In genomic region chr2:166127217-166128155, GRCh38 we compare ENCODE assay signal across 9 cellular contexts. TPM values are rescaled to one million over a fixed set of nuclear protein-coding genes. Genes with fewer than 3 reads are reported as not detected.
A peak's percentile ranks its signal among the peaks of the same experiment; 100 is the strongest.
DNase-seq lines count a peak whose midpoint lies in the region; ATAC-seq and TF ChIP-seq lines count a peak whose summit lies in the region.
"Had no signal": no experiment of that assay in that cellular context is flagged by ENCODE, and none has a peak within 500 bp of the region (broad histone marks: within the 10 kb centered on the region; RNA-seq: fewer than 3 reads in every experiment).

Gene SCN1A, minus strand, starts transcription at chr2:166128020. Its CDS starts 54,399 bp downstream, at chr2:166073621.

- no peaks in the 10 kb centered on the region for H3K9me3 ChIP-seq in breast epithelium
- H3K9me3 ChIP-seq: BLaER1 had no signal

- H3K4me3 ChIP-seq in breast epithelium = no peak within 1 kb of the TSS
- H3K4me3 ChIP-seq: BLaER1 had no signal

- no peak within 1 kb of the TSS for H3K27ac ChIP-seq in breast epithelium
- H3K27ac ChIP-seq: BLaER1 had no signal

- no peaks in the 10 kb centered on the region for H3K36me3 ChIP-seq in breast epithelium
- H3K36me3 ChIP-seq: BLaER1 had no signal

- no peak for TF ChIP-seq POLR2A in breast epithelium (IDR thresholded peaks at IDR 0.05)

- DNase-seq in DMS79 treated with DMSO at 0.1 percent for 48 hours (lab: John Stamatoyannopoulos, UW) (peak; percentile 32), DMS79 (lab: John Stamatoyannopoulos, UW) (no peak), NCI-H526 (lab: John Stamatoyannopoulos, UW) (peak; percentile 40 to 78), breast epithelium (ENCODE audit: low spot score in 2 of 2) (no peak), kidney tubule cell (ENCODE audit: low spot score) (peak; percentile 47), activated gamma-delta T cell (lab: John Stamatoyannopoulos, UW) (no peak)

- no peaks in the 10 kb centered on the region for H3K4me1 ChIP-seq in breast epithelium
- H3K4me1 ChIP-seq: BLaER1 had no signal

- peak in 2 of 3 donors; percentile 39 to 45 for TF ChIP-seq CTCF in breast epithelium (IDR thresholded peaks at IDR 0.05)

- ATAC-seq in HG03342 (IDR thresholded peaks at IDR 0.05; ENCODE audit: unreplicated experiment) (peak; percentile 51), HG03439 (IDR thresholded peaks at IDR 0.05; ENCODE audit: unreplicated experiment) (no peak)

- H3K27me3 ChIP-seq in breast epithelium = no peaks in the 10 kb centered on the region
- H3K27me3 ChIP-seq: BLaER1 had no signal

- intact Hi-C loops in breast epithelium (cut with DNase I; ENCODE audit: low total_unique reads) = no loop called here

RNA-seq across cellular contexts. Expression of gene SCN1A, which starts in this region (rescaled TPM):
- total RNA-seq in breast epithelium = not detected

Comparison
In these comparisons a context has a peak if more than half of its experiments do, and no peak if none do; other contexts are left out.
1. DNase-seq: peak in DMS79 treated with DMSO at 0.1 percent for 48 hours (single experiment), NCI-H526 (2 of 2) and kidney tubule cell (single experiment); none in DMS79 (single experiment), breast epithelium (0 of 2) and activated gamma-delta T cell (single experiment).